In genomic region chr3:127604546-127605165, GRCh38 we compare ENCODE assay signal across 16 cellular contexts. TPM values are rescaled to one million over a fixed set of nuclear protein-coding genes. Genes with fewer than 3 reads are reported as not detected.
A peak's percentile ranks its signal among the peaks of the same experiment; 100 is the strongest.
DNase-seq lines count a peak whose midpoint lies in the region; ATAC-seq and TF ChIP-seq lines count a peak whose summit lies in the region.
"Had no signal": no experiment of that assay in that cellular context is flagged by ENCODE, and none has a peak within 500 bp of the region (broad histone marks: within the 10 kb centered on the region; RNA-seq: fewer than 3 reads in every experiment).

No MANE protein-coding gene starts in this region.

- H3K23ac ChIP-seq in neuronal stem cell (ENCODE audit: low read depth, low read length, poor library complexity) = peak overlapping the region; percentile 61

- no peak overlapping the region for H3K4me2 ChIP-seq in neuronal stem cell (ENCODE audit: insufficient read depth, low read length, poor library complexity, severe bottlenecking)
- H3K4me2 ChIP-seq: GM23338 had no signal

- peak overlapping the region; percentile 59 for H3K27ac Mint-ChIP-seq in activated CD8-positive, alpha-beta memory T cell treated with anti-CD3 and anti-CD28 coated beads, Interleukin-2, amount 10 ng/mL, durations not matched to agents 7 days and 5 days
- H3K27ac Mint-ChIP-seq: B cell; CD4-positive, alpha-beta T cell; GM23338; H9 had no signal

- H3K27me3 Mint-ChIP-seq in activated CD8-positive, alpha-beta memory T cell treated with anti-CD3 and anti-CD28 coated beads, Interleukin-2, amount 10 ng/mL, durations not matched to agents 7 days and 5 days = no peaks in the 10 kb centered on the region
- H3K27me3 Mint-ChIP-seq: B cell; CD4-positive, alpha-beta T cell had no signal

- H3K4me1 Mint-ChIP-seq in activated CD8-positive, alpha-beta memory T cell treated with anti-CD3 and anti-CD28 coated beads, Interleukin-2, amount 10 ng/mL, durations not matched to agents 7 days and 5 days = peaks cover 54% of the 10 kb centered on the region

- no peak overlapping the region for H2BK5ac ChIP-seq in neuronal stem cell (ENCODE audit: low read length)

- H3K4me3 Mint-ChIP-seq in activated CD8-positive, alpha-beta memory T cell treated with anti-CD3 and anti-CD28 coated beads, Interleukin-2, amount 10 ng/mL, durations not matched to agents 7 days and 5 days = no peak overlapping the region
- H3K4me3 Mint-ChIP-seq: B cell; CD4-positive, alpha-beta T cell; GM23338; H9 had no signal

- H2AK5ac ChIP-seq in neuronal stem cell (ENCODE audit: low read depth, low read length) = no peak overlapping the region

- peak overlapping the region; percentile 93 for H3K27ac ChIP-seq in VCaP
- no peak overlapping the region for H3K27ac ChIP-seq in neuronal stem cell (replicated peaks; ENCODE audit: low read length)
- H3K27ac ChIP-seq: HL-60 had no signal

- no CpG with 5 or more reads among the region's 41 CpGs for WGBS in neuronal stem cell (ENCODE audit: extremely low coverage in 2 of 2, insufficient read length in 2 of 2, insufficient replicate concordance in 1 of 2), 2 donors

- peaks cover 6 to 12% of the 10 kb centered on the region in 2 donors for H3K4me1 ChIP-seq in neuronal stem cell (ENCODE audit: control insufficient read depth in 2 of 2, insufficient read depth in 1 of 2, low read depth in 1 of 2, low read length in 2 of 2)

- H3K27me3 ChIP-seq in neuronal stem cell (ENCODE audit: control insufficient read depth in 3 of 3, insufficient read depth in 3 of 3, low read depth in 1 of 3, low read length in 3 of 3) = no peaks in the 10 kb centered on the region

- ATAC-seq in activated CD8-positive, alpha-beta memory T cell treated with anti-CD3 and anti-CD28 coated beads, Interleukin-2, amount 10 ng/mL, durations not matched to agents 7 days and 5 days = no peak
- ATAC-seq in HG02840 (IDR thresholded peaks at IDR 0.05; ENCODE audit: low FRiP score, unreplicated experiment) = no peak
- no peak for ATAC-seq in HG03280 (IDR thresholded peaks at IDR 0.05; ENCODE audit: unreplicated experiment)
- ATAC-seq: GM23338 had no signal

- H3K36me3 Mint-ChIP-seq in activated CD8-positive, alpha-beta memory T cell treated with anti-CD3 and anti-CD28 coated beads, Interleukin-2, amount 10 ng/mL, durations not matched to agents 7 days and 5 days = peaks cover 81% of the 10 kb centered on the region

- CTCF ChIA-PET in activated CD8-positive, alpha-beta memory T cell treated with anti-CD3 and anti-CD28 coated beads, Interleukin-2, amount 10 ng/mL, durations not matched to agents 7 days and 5 days (lab: Charles Lee) = interaction anchor here (2.2 kb wide), 1 partner anchor 29 kb away, joined by 9 read pairs; no protein-coding TSS in a partner anchor

- no peaks in the 10 kb centered on the region for H3K9me3 Mint-ChIP-seq in activated CD8-positive, alpha-beta memory T cell treated with anti-CD3 and anti-CD28 coated beads, Interleukin-2, amount 10 ng/mL, durations not matched to agents 7 days and 5 days (ENCODE audit: low read depth)
- H3K9me3 Mint-ChIP-seq: CD4-positive, alpha-beta T cell; GM23338; H9 had no signal

- H3K36me3 ChIP-seq in neuronal stem cell (replicated peaks in 1 of 2; ENCODE audit: control insufficient read depth in 2 of 2, insufficient read depth in 2 of 2, low read length in 2 of 2) = peaks cover 74 to 100% of the 10 kb centered on the region in 2 donors

- H2BK12ac ChIP-seq in neuronal stem cell (ENCODE audit: low read length) = no peak overlapping the region

- DNase-seq in activated CD8-positive, alpha-beta memory T cell treated with anti-CD3 and anti-CD28 coated beads, Interleukin-2, amount 10 ng/mL, durations not matched to agents 7 days and 5 days = no peak
- DNase-seq in activated CD8-positive, alpha-beta memory T cell treated with anti-CD3 and anti-CD28 coated beads for 24 hours = no peak
- DNase-seq in neuronal stem cell (ENCODE audit: low spot score) = no peak
- no peak for DNase-seq in activated CD4-positive, CD25-positive, alpha-beta regulatory T cell treated with anti-CD3 and anti-CD28 coated beads, Interleukin-2, amount 50 U/mL, for 72 hours
- DNase-seq: C1 segment of cervical spinal cord; Calu3; CD4-positive, alpha-beta T cell; DMS 273 treated with DMSO at 0.1 percent for 48 hours; H9; KBM-7 had no signal

- no peak overlapping the region for H2BK120ac ChIP-seq in neuronal stem cell (ENCODE audit: low read depth, low read length)

- no peak overlapping the region for H3K14ac ChIP-seq in neuronal stem cell (ENCODE audit: low read length)

- no peak overlapping the region for H3K18ac ChIP-seq in neuronal stem cell (ENCODE audit: low read length)

- H3K9me3 ChIP-seq in neuronal stem cell (replicated peaks in 1 of 2; ENCODE audit: control insufficient read depth in 2 of 2, insufficient read depth in 1 of 2, low read depth in 1 of 2, low read length in 2 of 2) = no peaks in the 10 kb centered on the region

- H2BK15ac ChIP-seq in neuronal stem cell (ENCODE audit: low read length) = no peak overlapping the region

- no peak overlapping the region for H2AFZ ChIP-seq in neuronal stem cell (ENCODE audit: low read length)
- H2AFZ ChIP-seq: GM23338 had no signal

- no peak overlapping the region for H4K8ac ChIP-seq in neuronal stem cell (ENCODE audit: low read depth, low read length)

- H3K4ac ChIP-seq in neuronal stem cell (ENCODE audit: low read length) = peak overlapping the region; percentile 7

- no peak overlapping the region for H4K91ac ChIP-seq in neuronal stem cell (ENCODE audit: low read depth, low read length, poor library complexity)

- H3K4me3 ChIP-seq in neuronal stem cell (ENCODE audit: low read length in 2 of 2) = no peak overlapping the region
- H3K4me3 ChIP-seq: GM23338 had no signal

- no peak overlapping the region for H3K9ac ChIP-seq in neuronal stem cell (ENCODE audit: low read depth, low read length, poor library complexity)

- peaks cover 27% of the 10 kb centered on the region for H3K79me1 ChIP-seq in neuronal stem cell (ENCODE audit: low read depth, low read length)

- TF ChIP-seq CTCF in VCaP (conservative IDR thresholded peaks at IDR 0.05) = no peak

RNA-seq across cellular contexts. Expression of gene MCM2, which starts 6.4 kb away (rescaled TPM):
- total RNA-seq in activated CD8-positive, alpha-beta memory T cell treated with anti-CD3 and anti-CD28 coated beads, Interleukin-2, amount 10 ng/mL, durations not matched to agents 7 days and 5 days = 100 to 1,000 TPM; 183 to 227 TPM
- polyA plus RNA-seq in neuronal stem cell (2013, experiment 1 of 2) = 68.7 TPM
- 67.7 TPM for polyA plus RNA-seq in neuronal stem cell (2013, experiment 2 of 2)

RNA-seq across cellular contexts. Expression of gene TPRA1, which starts 14.1 kb away (rescaled TPM):
- total RNA-seq in activated CD8-positive, alpha-beta memory T cell treated with anti-CD3 and anti-CD28 coated beads, Interleukin-2, amount 10 ng/mL, durations not matched to agents 7 days and 5 days = 10 to 100 TPM; 32.8 to 34.5 TPM
- polyA plus RNA-seq in neuronal stem cell (2013, experiment 1 of 2) = 17.1 TPM
- 16.1 TPM for polyA plus RNA-seq in neuronal stem cell (2013, experiment 2 of 2)

RNA-seq across cellular contexts. Expression of gene PODXL2, which starts 24.3 kb away (rescaled TPM):
- 1 to 10 TPM; 1.4 to 2.2 TPM for total RNA-seq in activated CD8-positive, alpha-beta memory T cell treated with anti-CD3 and anti-CD28 coated beads, Interleukin-2, amount 10 ng/mL, durations not matched to agents 7 days and 5 days
- polyA plus RNA-seq in neuronal stem cell (2013, experiment 1 of 2) = 26.3 TPM
- 24.4 TPM for polyA plus RNA-seq in neuronal stem cell (2013, experiment 2 of 2)
